Comparison of ENCODE assay signal across 1 cellular context in the genomic region with DNA sequence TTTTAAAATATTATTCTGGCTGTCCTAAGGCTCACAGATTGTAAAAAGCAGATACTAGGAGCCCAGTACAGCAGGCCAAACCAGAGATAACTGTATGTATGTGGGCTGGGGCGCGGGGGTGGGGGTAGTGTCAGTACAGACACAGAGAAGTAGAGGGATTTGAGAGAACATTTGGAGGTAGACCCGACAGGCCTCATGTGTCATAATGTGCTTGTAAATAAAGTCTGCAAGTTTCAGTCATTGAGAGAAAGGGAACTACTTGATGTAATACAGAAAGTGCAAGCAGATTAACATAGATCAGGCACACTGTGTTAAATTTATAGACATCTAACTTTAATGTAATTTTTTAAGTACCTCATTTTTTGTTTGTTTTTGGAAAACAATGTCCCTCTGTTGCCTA.
TF ChIP-seq lines count a peak whose summit lies in the region.

No MANE protein-coding gene starts in this region.

TF ChIP-seq in GM12878, 131 proteins besides CTCF, POLR2A, EP300 and RAD21 (continued from another document):
- TF ChIP-seq, protein P1, sequence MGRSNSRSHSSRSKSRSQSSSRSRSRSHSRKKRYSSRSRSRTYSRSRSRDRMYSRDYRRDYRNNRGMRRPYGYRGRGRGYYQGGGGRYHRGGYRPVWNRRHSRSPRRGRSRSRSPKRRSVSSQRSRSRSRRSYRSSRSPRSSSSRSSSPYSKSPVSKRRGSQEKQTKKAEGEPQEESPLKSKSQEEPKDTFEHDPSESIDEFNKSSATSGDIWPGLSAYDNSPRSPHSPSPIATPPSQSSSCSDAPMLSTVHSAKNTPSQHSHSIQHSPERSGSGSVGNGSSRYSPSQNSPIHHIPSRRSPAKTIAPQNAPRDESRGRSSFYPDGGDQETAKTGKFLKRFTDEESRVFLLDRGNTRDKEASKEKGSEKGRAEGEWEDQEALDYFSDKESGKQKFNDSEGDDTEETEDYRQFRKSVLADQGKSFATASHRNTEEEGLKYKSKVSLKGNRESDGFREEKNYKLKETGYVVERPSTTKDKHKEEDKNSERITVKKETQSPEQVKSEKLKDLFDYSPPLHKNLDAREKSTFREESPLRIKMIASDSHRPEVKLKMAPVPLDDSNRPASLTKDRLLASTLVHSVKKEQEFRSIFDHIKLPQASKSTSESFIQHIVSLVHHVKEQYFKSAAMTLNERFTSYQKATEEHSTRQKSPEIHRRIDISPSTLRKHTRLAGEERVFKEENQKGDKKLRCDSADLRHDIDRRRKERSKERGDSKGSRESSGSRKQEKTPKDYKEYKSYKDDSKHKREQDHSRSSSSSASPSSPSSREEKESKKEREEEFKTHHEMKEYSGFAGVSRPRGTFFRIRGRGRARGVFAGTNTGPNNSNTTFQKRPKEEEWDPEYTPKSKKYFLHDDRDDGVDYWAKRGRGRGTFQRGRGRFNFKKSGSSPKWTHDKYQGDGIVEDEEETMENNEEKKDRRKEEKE (IDR thresholded peaks at IDR 0.05) = no peak
- TF ChIP-seq SREBF2 (IDR thresholded peaks at IDR 0.05; ENCODE audit: low read length) (no peak), CREM (IDR thresholded peaks at IDR 0.05; ENCODE audit: low read depth) (peak; percentile 82), IKZF2 (IDR thresholded peaks at IDR 0.05) (peak; percentile 66 to 76), BMI1 (IDR thresholded peaks at IDR 0.05; ENCODE audit: borderline replicate concordance) (no peak), BCL11A (IDR thresholded peaks at IDR 0.05; ENCODE audit: low read depth, low read length) (peak; percentile 81; the same call in 1 of the 2 replicates), PAX5 (IDR thresholded peaks at IDR 0.05; ENCODE audit: borderline replicate concordance, low read depth, low read length) (0 out of 2 replicates have a peak, but pooled peaks have one; percentile 15), POLR2AphosphoS2 (IDR thresholded peaks at IDR 0.05; ENCODE audit: low read depth, low read length) (no peak)
- TF ChIP-seq, protein P2, sequence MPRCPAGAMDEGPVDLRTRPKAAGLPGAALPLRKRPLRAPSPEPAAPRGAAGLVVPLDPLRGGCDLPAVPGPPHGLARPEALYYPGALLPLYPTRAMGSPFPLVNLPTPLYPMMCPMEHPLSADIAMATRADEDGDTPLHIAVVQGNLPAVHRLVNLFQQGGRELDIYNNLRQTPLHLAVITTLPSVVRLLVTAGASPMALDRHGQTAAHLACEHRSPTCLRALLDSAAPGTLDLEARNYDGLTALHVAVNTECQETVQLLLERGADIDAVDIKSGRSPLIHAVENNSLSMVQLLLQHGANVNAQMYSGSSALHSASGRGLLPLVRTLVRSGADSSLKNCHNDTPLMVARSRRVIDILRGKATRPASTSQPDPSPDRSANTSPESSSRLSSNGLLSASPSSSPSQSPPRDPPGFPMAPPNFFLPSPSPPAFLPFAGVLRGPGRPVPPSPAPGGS (IDR thresholded peaks at IDR 0.05; ENCODE audit: borderline replicate concordance, insufficient read depth, low read depth, low read length, poor library complexity, severe bottlenecking) = peak; percentile 41
- TF ChIP-seq, protein P3, sequence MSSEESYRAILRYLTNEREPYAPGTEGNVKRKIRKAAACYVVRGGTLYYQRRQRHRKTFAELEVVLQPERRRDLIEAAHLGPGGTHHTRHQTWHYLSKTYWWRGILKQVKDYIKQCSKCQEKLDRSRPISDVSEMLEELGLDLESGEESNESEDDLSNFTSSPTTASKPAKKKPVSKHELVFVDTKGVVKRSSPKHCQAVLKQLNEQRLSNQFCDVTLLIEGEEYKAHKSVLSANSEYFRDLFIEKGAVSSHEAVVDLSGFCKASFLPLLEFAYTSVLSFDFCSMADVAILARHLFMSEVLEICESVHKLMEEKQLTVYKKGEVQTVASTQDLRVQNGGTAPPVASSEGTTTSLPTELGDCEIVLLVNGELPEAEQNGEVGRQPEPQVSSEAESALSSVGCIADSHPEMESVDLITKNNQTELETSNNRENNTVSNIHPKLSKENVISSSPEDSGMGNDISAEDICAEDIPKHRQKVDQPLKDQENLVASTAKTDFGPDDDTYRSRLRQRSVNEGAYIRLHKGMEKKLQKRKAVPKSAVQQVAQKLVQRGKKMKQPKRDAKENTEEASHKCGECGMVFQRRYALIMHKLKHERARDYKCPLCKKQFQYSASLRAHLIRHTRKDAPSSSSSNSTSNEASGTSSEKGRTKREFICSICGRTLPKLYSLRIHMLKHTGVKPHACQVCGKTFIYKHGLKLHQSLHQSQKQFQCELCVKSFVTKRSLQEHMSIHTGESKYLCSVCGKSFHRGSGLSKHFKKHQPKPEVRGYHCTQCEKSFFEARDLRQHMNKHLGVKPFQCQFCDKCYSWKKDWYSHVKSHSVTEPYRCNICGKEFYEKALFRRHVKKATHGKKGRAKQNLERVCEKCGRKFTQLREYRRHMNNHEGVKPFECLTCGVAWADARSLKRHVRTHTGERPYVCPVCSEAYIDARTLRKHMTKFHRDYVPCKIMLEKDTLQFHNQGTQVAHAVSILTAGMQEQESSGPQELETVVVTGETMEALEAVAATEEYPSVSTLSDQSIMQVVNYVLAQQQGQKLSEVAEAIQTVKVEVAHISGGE (CRISPR knock-in tag; IDR thresholded peaks at IDR 0.05) = no peak
